ENCODE assay signal across 1 cellular context in genomic region chr19:18100710-18101109, GRCh38.
TF ChIP-seq lines count a peak whose summit lies in the region.

No MANE protein-coding gene starts in this region.

TF ChIP-seq in HepG2, 621 proteins besides CTCF, POLR2A, EP300 and RAD21 (continued from another document and continues in another):
- TF ChIP-seq ETV5 (CRISPR knock-in tag; IDR thresholded peaks at IDR 0.05; ENCODE audit: borderline replicate concordance) (0 out of 2 replicates have a peak, but pooled peaks have one; percentile 32), ZNF780A (CRISPR knock-in tag; IDR thresholded peaks at IDR 0.05) (no peak), HINFP (CRISPR knock-in tag; IDR thresholded peaks at IDR 0.05; ENCODE audit: low read depth) (no peak), TIGD3 (CRISPR knock-in tag; IDR thresholded peaks at IDR 0.05; ENCODE audit: borderline replicate concordance) (no peak), THRA (CRISPR knock-in tag; IDR thresholded peaks at IDR 0.05; ENCODE audit: borderline replicate concordance) (no peak), FOXO1 (CRISPR knock-in tag; IDR thresholded peaks at IDR 0.05) (no peak), ZNF816 (CRISPR knock-in tag; IDR thresholded peaks at IDR 0.05; ENCODE audit: borderline replicate concordance) (no peak), SP2 (CRISPR knock-in tag; IDR thresholded peaks at IDR 0.05) (peak; percentile 64), ZNF441 (CRISPR knock-in tag; IDR thresholded peaks at IDR 0.05; ENCODE audit: borderline replicate concordance) (no peak), PATZ1 (CRISPR knock-in tag; IDR thresholded peaks at IDR 0.05) (no peak), ZNF646 (CRISPR knock-in tag; IDR thresholded peaks at IDR 0.05) (no peak), SMARCC2 (IDR thresholded peaks at IDR 0.05) (no peak), MYPOP (CRISPR knock-in tag; IDR thresholded peaks at IDR 0.05) (no peak), ZNF124 (CRISPR knock-in tag; IDR thresholded peaks at IDR 0.05) (no peak), ZXDC (CRISPR knock-in tag; IDR thresholded peaks at IDR 0.05) (no peak), ZNF354B (CRISPR knock-in tag; IDR thresholded peaks at IDR 0.05) (no peak), ZNF747 (CRISPR knock-in tag; IDR thresholded peaks at IDR 0.05; ENCODE audit: borderline replicate concordance) (no peak), SRY (CRISPR knock-in tag; IDR thresholded peaks at IDR 0.05) (no peak), NR1H2 (CRISPR knock-in tag; IDR thresholded peaks at IDR 0.05; ENCODE audit: borderline replicate concordance, low read depth) (no peak), RERE (CRISPR knock-in tag; IDR thresholded peaks at IDR 0.05; ENCODE audit: low read depth) (no peak), ZNF83 (CRISPR knock-in tag; IDR thresholded peaks at IDR 0.05; ENCODE audit: borderline replicate concordance) (no peak), NR2F2 (IDR thresholded peaks at IDR 0.05; ENCODE audit: borderline replicate concordance, low read depth) (peak; percentile 52; the same call in 1 of the 2 replicates), KDM4B (CRISPR knock-in tag; IDR thresholded peaks at IDR 0.05) (no peak), HMG20B (CRISPR knock-in tag; conservative IDR thresholded peaks at IDR 0.05) (no peak), RBAK (CRISPR knock-in tag; IDR thresholded peaks at IDR 0.05) (no peak), ZNF543 (CRISPR knock-in tag; IDR thresholded peaks at IDR 0.05) (no peak), PITX1 (CRISPR knock-in tag; IDR thresholded peaks at IDR 0.05) (0 out of 2 replicates have a peak, but pooled peaks have one; percentile 43), FIP1L1 (IDR thresholded peaks at IDR 0.05; ENCODE audit: borderline replicate concordance, insufficient read depth, low read depth, low read length) (no peak), RXRA (CRISPR knock-in tag; IDR thresholded peaks at IDR 0.05) (no peak), RORA (CRISPR knock-in tag; IDR thresholded peaks at IDR 0.05) (no peak), ZNF775 (CRISPR knock-in tag; IDR thresholded peaks at IDR 0.05; ENCODE audit: borderline replicate concordance) (no peak), ZNF790 (CRISPR knock-in tag; IDR thresholded peaks at IDR 0.05; ENCODE audit: borderline replicate concordance) (no peak), PAWR (CRISPR knock-in tag; IDR thresholded peaks at IDR 0.05; ENCODE audit: borderline replicate concordance) (no peak), RFXAP (CRISPR knock-in tag; IDR thresholded peaks at IDR 0.05; ENCODE audit: borderline replicate concordance) (peak; percentile 88; the same call in 1 of the 2 replicates)
